ENCODE assay signal across 25 cellular contexts in genomic region chr7:102253973-102254370, GRCh38.
"Had no signal": no experiment of that assay in that cellular context is flagged by ENCODE, and none has a peak within 500 bp of the region (broad histone marks: within the 10 kb centered on the region; RNA-seq: fewer than 3 reads in every experiment).

No MANE protein-coding gene starts in this region.

- H3K27me3 ChIP-seq: heart right ventricle, ovary, testis, tibial nerve, upper lobe of right lung, vagina had no signal

- H3K9me3 Mint-ChIP-seq: naive thymus-derived CD4-positive, alpha-beta T cell; neural crest cell; stimulated activated naive B cell treated with anti-CD40 and anti-IgM and Interleukin-4, amounts not matched to agents 10 μg/mL and 1 μg/mL and 100 μg/mL, for 72 hours; stimulated activated naive CD8-positive, alpha-beta T cell treated with anti-CD3 and anti-CD28 coated beads, Interleukin-15, amount 100 ng/mL, for 72 hours had no signal

- H3K27ac ChIP-seq: coronary artery, heart right ventricle, ovary, skin epidermis, testis, tibial nerve, upper lobe of right lung, vagina had no signal

- H3K4me3 ChIP-seq: coronary artery, heart right ventricle, lung, ovary, skin epidermis, testis, tibial nerve, upper lobe of right lung, vagina had no signal

- H3K4me1 ChIP-seq: heart right ventricle, testis, upper lobe of right lung, vagina had no signal

- DNase-seq: effector CD4-positive, alpha-beta T cell; heart right ventricle; left cardiac atrium; left ventricle myocardium superior; mesenchymal stem cell; midbrain; naive thymus-derived CD4-positive, alpha-beta T cell; nucleus accumbens; ovary; stimulated activated CD4-positive, alpha-beta T cell treated with anti-CD3 and anti-CD28 coated beads, Interleukin-2, amount 100 ng/mL, for 24 hours; stimulated activated CD4-positive, alpha-beta T cell treated with anti-CD3 and anti-CD28 coated beads, Interleukin-4, amount 100 ng/mL, for 4 hours; stimulated activated naive B cell treated with anti-CD40 and anti-IgM and Interleukin-4, amounts not matched to agents 10 μg/mL and 1 μg/mL and 100 μg/mL, for 72 hours; stimulated activated naive CD8-positive, alpha-beta T cell treated with anti-CD3 and anti-CD28 coated beads, Interleukin-15, amount 100 ng/mL, for 72 hours; testis; upper lobe of right lung had no signal

- H3K4me1 Mint-ChIP-seq: stimulated activated naive CD8-positive, alpha-beta T cell treated with anti-CD3 and anti-CD28 coated beads, Interleukin-15, amount 100 ng/mL, for 72 hours had no signal

- H3K4me3 Mint-ChIP-seq: naive thymus-derived CD4-positive, alpha-beta T cell; neural crest cell; stimulated activated naive B cell treated with anti-CD40 and anti-IgM and Interleukin-4, amounts not matched to agents 10 μg/mL and 1 μg/mL and 100 μg/mL, for 72 hours; stimulated activated naive CD8-positive, alpha-beta T cell treated with anti-CD3 and anti-CD28 coated beads, Interleukin-15, amount 100 ng/mL, for 72 hours had no signal

- H3K36me3 ChIP-seq: ovary had no signal

- H3K9me3 ChIP-seq: heart right ventricle, ovary, testis, tibial nerve, upper lobe of right lung, vagina had no signal

- FAIRE-seq: frontal cortex, keratinocyte had no signal

- H3K27ac Mint-ChIP-seq: naive thymus-derived CD4-positive, alpha-beta T cell; stimulated activated naive B cell treated with anti-CD40 and anti-IgM and Interleukin-4, amounts not matched to agents 10 μg/mL and 1 μg/mL and 100 μg/mL, for 72 hours; stimulated activated naive CD8-positive, alpha-beta T cell treated with anti-CD3 and anti-CD28 coated beads, Interleukin-15, amount 100 ng/mL, for 72 hours had no signal

- ATAC-seq: esophagus mucosa; heart right ventricle; left cardiac atrium; left ventricle myocardium superior; naive thymus-derived CD4-positive, alpha-beta T cell; right cardiac atrium; stimulated activated naive B cell treated with anti-CD40 and anti-IgM and Interleukin-4, amounts not matched to agents 10 μg/mL and 1 μg/mL and 100 μg/mL, for 72 hours; stimulated activated naive CD8-positive, alpha-beta T cell treated with anti-CD3 and anti-CD28 coated beads, Interleukin-15, amount 100 ng/mL, for 72 hours; upper lobe of right lung had no signal

- H3K27me3 Mint-ChIP-seq: naive thymus-derived CD4-positive, alpha-beta T cell; stimulated activated naive B cell treated with anti-CD40 and anti-IgM and Interleukin-4, amounts not matched to agents 10 μg/mL and 1 μg/mL and 100 μg/mL, for 72 hours; stimulated activated naive CD8-positive, alpha-beta T cell treated with anti-CD3 and anti-CD28 coated beads, Interleukin-15, amount 100 ng/mL, for 72 hours had no signal
